Comparison of ENCODE assay signal across 8 cellular contexts in the genomic region with DNA sequence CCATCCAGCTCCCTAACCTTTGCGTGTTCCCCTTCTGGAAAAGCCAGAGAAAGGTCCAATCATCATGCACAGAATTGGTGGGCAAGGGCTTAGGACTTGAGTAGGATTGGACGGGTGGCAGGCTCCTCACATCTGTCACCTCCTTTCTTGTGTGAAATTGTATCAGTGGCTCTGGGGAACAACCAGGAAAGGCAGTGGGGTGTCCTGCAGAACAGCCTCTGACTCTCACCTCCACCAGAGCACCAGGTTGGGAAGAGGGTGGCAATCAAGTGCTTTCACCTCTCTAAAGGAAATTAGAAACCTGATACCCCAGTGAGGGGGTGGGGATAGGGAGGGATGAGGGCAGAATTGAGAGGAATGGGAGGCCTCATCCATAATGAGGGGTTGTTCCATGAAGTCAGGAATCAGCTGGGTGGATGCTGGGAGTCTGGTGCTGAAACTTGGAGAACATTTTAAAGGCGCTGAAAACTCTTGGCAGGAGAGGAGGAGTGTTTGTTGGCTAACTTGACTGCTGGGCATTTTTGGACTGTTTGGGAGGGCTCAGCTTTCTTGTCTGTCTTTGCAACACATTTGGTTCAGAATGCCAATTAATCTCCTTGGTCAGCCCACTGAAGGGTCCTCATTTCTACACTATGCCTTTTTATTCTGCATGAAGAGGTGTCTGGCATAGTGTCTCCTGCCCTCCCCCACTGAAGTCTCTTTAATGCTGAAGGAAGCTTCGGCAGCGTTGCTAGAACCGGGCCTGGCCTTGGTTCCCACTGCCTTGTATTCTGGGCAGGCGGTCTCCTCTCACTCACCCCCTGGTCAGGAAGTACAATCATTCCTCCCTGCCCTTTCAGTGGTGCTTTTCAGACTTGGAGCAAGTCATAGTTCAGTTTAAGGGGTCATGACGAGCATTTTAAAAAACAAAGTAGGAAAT. TPM values are rescaled to one million over a fixed set of nuclear protein-coding genes. Genes with fewer than 3 reads are reported as not detected.
DNase-seq lines count a peak whose midpoint lies in the region; ATAC-seq and TF ChIP-seq lines count a peak whose summit lies in the region.

No MANE protein-coding gene starts in this region.

- peaks cover 3% of the 10 kb centered on the region for H3F3A ChIP-seq in SK-N-SH (replicated peaks; ENCODE audit: insufficient read depth)

- peaks cover 9% of the 10 kb centered on the region; the same call in 1 of the 2 replicates for H4K20me1 ChIP-seq in SK-N-SH (ENCODE audit: insufficient read depth)

- CTCF ChIA-PET in SK-N-SH (lab: Yijun Ruan, JAX): interaction anchor here (1.0 to 2.9 kb wide), 4 partner anchors 30 to 95 kb away, joined by 3 to 8 read pairs (median 3); no protein-coding TSS in a partner anchor

- TF ChIP-seq EP300 in SK-N-SH (IDR thresholded peaks at IDR 0.05; ENCODE audit: borderline replicate concordance in 1 of 2, low read depth in 1 of 2, low read length in 1 of 2): no peak

- TF ChIP-seq CTCF in SK-N-SH (IDR thresholded peaks at IDR 0.05) (no peak), neural crest cell (conservative IDR thresholded peaks at IDR 0.05) (no peak)

- no peak for ATAC-seq in SK-N-SH treated with all-trans-retinoic acid at 6 μM for 48 hours

- no peaks in the 10 kb centered on the region for H3K36me3 Mint-ChIP-seq in neural crest cell (ENCODE audit: low read depth)

- WGBS in SK-N-SH (ENCODE audit: low lambda C conversion rate): 94% methylated on average over 8 of the region's 8 CpGs

- peak overlapping the region; percentile 99 for H3K4me3 Mint-ChIP-seq in neural crest cell

- peak overlapping the region in 1 of 2 experiments; percentile 87; a peak in 2 of 4 replicates for H3K27ac ChIP-seq in SK-N-SH (ENCODE audit: low read depth in 2 of 2, low read length in 1 of 2)
- H3K27ac ChIP-seq in epithelial cell of prostate: peak overlapping the region; percentile 79

- H2AFZ ChIP-seq in SK-N-SH (ENCODE audit: low read depth): peak overlapping the region; percentile 79

- POLR2A ChIA-PET in SK-N-SH (lab: Yijun Ruan, JAX): interaction anchor here (1.2 kb wide), 2 partner anchors 13 to 65 kb away, joined by 3 to 5 read pairs; no protein-coding TSS in a partner anchor

- peaks cover 35% of the 10 kb centered on the region for H3K79me2 ChIP-seq in SK-N-SH (ENCODE audit: insufficient read depth)

- H3K27me3 Mint-ChIP-seq in neural crest cell (ENCODE audit: low read depth): no peaks in the 10 kb centered on the region

- DNase-seq in SK-N-SH (no peak), NT2/D1 (ENCODE audit: low read depth, low spot score) (peak; percentile 58), epithelial cell of prostate (ENCODE audit: low read depth, low spot score) (no peak), neural crest cell (ENCODE audit: low read depth, low spot score) (no peak), NOMO-1 treated with dmso at 0.1 percent for 144 hours (lab: John Stamatoyannopoulos, UW; ENCODE audit: unreplicated experiment) (no peak)
- DNase-seq in stimulated activated CD4-positive, alpha-beta T cell treated with anti-CD3 and anti-CD28 coated beads, Interleukin-2, amount 100 ng/mL, for 24 hours: no peak
- DNase-seq in activated CD4-positive, alpha-beta T cell treated with anti-CD3 and anti-CD28 coated beads for 48 hours: no peak

- H3K4me2 ChIP-seq in SK-N-SH: peak overlapping the region; percentile 91

- peak overlapping the region; percentile 93 to 99; a peak in 3 of 4 replicates for H3K4me3 ChIP-seq in SK-N-SH (ENCODE audit: low read depth in 2 of 2, low read length in 1 of 2)
- peak overlapping the region; percentile 94 for H3K4me3 ChIP-seq in NT2/D1 (ENCODE audit: insufficient read length, low read depth)

- TF ChIP-seq RAD21 in SK-N-SH (IDR thresholded peaks at IDR 0.05; ENCODE audit: low read length): no peak

- H3K36me3 ChIP-seq in SK-N-SH (replicated peaks in 1 of 2; ENCODE audit: control insufficient read depth in 1 of 2, insufficient read depth in 2 of 2, low read length in 1 of 2): no peaks in the 10 kb centered on the region
- H3K36me3 ChIP-seq in NT2/D1 (ENCODE audit: insufficient read depth, insufficient read length, low read length): peaks cover 27% of the 10 kb centered on the region

- no peaks in the 10 kb centered on the region for H3K9me2 ChIP-seq in SK-N-SH

- H3K9me3 ChIP-seq in SK-N-SH: no peaks in the 10 kb centered on the region
- no peaks in the 10 kb centered on the region for H3K9me3 ChIP-seq in NT2/D1 (ENCODE audit: insufficient read depth, low read length)

- peaks cover 52% of the 10 kb centered on the region for H3K4me1 Mint-ChIP-seq in neural crest cell

- H3K9ac ChIP-seq in SK-N-SH (peak overlapping the region; percentile 83; the same call in 1 of the 2 replicates), NT2/D1 (ENCODE audit: insufficient read length, low read depth) (peak overlapping the region; percentile 79)

- no peaks in the 10 kb centered on the region for H3K9me3 Mint-ChIP-seq in neural crest cell

- H3K27me3 ChIP-seq in SK-N-SH (ENCODE audit: insufficient read depth) (peaks cover 8% of the 10 kb centered on the region), NT2/D1 (ENCODE audit: insufficient read depth, insufficient read length) (no peaks in the 10 kb centered on the region)

- H3K4me1 ChIP-seq in SK-N-SH (ENCODE audit: control insufficient read depth in 1 of 2, insufficient read depth in 2 of 2, low read depth in 1 of 2, low read length in 1 of 2) (peaks cover 17 to 21% of the 10 kb centered on the region in 2 experiments; a peak in 1 of 4 replicates), NT2/D1 (ENCODE audit: insufficient read depth, insufficient read length) (peaks cover 23% of the 10 kb centered on the region)

- peak overlapping the region; percentile 99 for H3K27ac Mint-ChIP-seq in neural crest cell (ENCODE audit: unreplicated experiment)

TF ChIP-seq in SK-N-SH, 30 proteins besides CTCF, POLR2A, EP300 and RAD21 (continues in another document):
- no peak for TF ChIP-seq REST (IDR thresholded peaks at IDR 0.05; ENCODE audit: low read depth, low read length)

TF ChIP-seq in SK-N-SH treated with all-trans-retinoic acid at 6 μM for 48 hours, 23 proteins besides CTCF, POLR2A, EP300 and RAD21 (continues in another document):
- no peak for TF ChIP-seq SNAI2 (CRISPR knock-in tag; IDR thresholded peaks at IDR 0.05)
- no peak for TF ChIP-seq CREB5 (CRISPR knock-in tag; IDR thresholded peaks at IDR 0.05; ENCODE audit: low read depth)
- no peak for TF ChIP-seq TCF4 (CRISPR knock-in tag; IDR thresholded peaks at IDR 0.05; ENCODE audit: borderline replicate concordance)
- no peak for TF ChIP-seq OSR1 (CRISPR knock-in tag; IDR thresholded peaks at IDR 0.05)
- no peak for TF ChIP-seq RARB (CRISPR knock-in tag; IDR thresholded peaks at IDR 0.05)
- TF ChIP-seq ZC3H10 (CRISPR knock-in tag; IDR thresholded peaks at IDR 0.05): no peak
- TF ChIP-seq BACH2 (CRISPR knock-in tag; IDR thresholded peaks at IDR 0.05; ENCODE audit: borderline replicate concordance): no peak
- TF ChIP-seq, protein P1, sequence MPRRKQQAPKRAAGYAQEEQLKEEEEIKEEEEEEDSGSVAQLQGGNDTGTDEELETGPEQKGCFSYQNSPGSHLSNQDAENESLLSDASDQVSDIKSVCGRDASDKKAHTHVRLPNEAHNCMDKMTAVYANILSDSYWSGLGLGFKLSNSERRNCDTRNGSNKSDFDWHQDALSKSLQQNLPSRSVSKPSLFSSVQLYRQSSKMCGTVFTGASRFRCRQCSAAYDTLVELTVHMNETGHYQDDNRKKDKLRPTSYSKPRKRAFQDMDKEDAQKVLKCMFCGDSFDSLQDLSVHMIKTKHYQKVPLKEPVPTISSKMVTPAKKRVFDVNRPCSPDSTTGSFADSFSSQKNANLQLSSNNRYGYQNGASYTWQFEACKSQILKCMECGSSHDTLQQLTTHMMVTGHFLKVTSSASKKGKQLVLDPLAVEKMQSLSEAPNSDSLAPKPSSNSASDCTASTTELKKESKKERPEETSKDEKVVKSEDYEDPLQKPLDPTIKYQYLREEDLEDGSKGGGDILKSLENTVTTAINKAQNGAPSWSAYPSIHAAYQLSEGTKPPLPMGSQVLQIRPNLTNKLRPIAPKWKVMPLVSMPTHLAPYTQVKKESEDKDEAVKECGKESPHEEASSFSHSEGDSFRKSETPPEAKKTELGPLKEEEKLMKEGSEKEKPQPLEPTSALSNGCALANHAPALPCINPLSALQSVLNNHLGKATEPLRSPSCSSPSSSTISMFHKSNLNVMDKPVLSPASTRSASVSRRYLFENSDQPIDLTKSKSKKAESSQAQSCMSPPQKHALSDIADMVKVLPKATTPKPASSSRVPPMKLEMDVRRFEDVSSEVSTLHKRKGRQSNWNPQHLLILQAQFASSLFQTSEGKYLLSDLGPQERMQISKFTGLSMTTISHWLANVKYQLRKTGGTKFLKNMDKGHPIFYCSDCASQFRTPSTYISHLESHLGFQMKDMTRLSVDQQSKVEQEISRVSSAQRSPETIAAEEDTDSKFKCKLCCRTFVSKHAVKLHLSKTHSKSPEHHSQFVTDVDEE (CRISPR knock-in tag; IDR thresholded peaks at IDR 0.05): no peak
- no peak for TF ChIP-seq ZFP30 (CRISPR knock-in tag; IDR thresholded peaks at IDR 0.05)

RNA-seq across cellular contexts. Expression of gene PHGDH, which starts 2.1 kb away (rescaled TPM):
- 30.2 and 30.9 TPM in 2 replicates for polyA plus RNA-seq in SK-N-SH (2012; rRNA removed)
- 19.9 and 21.5 TPM in 2 replicates for polyA plus RNA-seq in SK-N-SH (2012; cell fraction: cytosol; rRNA removed)
- polyA plus RNA-seq in SK-N-SH (2012; cell fraction: nucleus; rRNA removed): 42.6 and 47.8 TPM in 2 replicates
- 330 and 365 TPM in 2 replicates for total RNA-seq in neural crest cell

RNA-seq across cellular contexts. Expression of gene HMGCS2, which starts 54.9 kb away (rescaled TPM):
- not detected in 2 replicates for polyA plus RNA-seq in SK-N-SH (2012; rRNA removed)
- not detected in 2 replicates for polyA plus RNA-seq in SK-N-SH (2012; cell fraction: cytosol; rRNA removed)
- not detected in 2 replicates for polyA plus RNA-seq in SK-N-SH (2012; cell fraction: nucleus; rRNA removed)
- not detected in 2 replicates for total RNA-seq in neural crest cell
